Comparison of ENCODE assay signal across 1 cellular context in the genomic region with DNA sequence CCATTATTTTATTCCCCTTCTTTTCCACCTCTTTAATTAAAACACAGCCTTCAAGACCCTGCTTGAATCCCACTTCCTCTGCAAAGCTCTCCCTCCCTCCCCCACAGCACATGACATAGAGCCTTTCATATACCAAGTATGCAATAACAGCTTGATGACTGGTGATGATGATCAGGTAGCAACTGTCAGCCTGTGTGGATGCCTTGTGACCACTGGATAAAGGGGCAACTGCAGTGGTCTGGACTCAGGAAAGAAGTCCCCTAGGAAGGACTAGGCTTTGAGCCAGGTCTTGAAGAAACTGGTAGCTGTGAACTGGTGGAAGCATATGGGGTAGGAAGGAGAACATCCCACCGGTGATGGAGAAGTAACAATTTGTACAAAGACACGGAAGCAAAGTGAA.
TF ChIP-seq lines count a peak whose summit lies in the region.

No MANE protein-coding gene starts in this region.

TF ChIP-seq in K562, 482 proteins besides CTCF, POLR2A, EP300 and RAD21 (continued from another document):
- TF ChIP-seq ZNF121 (CRISPR knock-in tag; conservative IDR thresholded peaks at IDR 0.05), result no peak
- no peak for TF ChIP-seq ZKSCAN1 (IDR thresholded peaks at IDR 0.05; ENCODE audit: low read depth, low read length)
- no peak for TF ChIP-seq ZNF644 (tag; IDR thresholded peaks at IDR 0.05; ENCODE audit: low read depth)
- no peak for TF ChIP-seq NFYB (IDR thresholded peaks at IDR 0.05; ENCODE audit: extremely low read depth, insufficient read length)
